In the genomic region with DNA sequence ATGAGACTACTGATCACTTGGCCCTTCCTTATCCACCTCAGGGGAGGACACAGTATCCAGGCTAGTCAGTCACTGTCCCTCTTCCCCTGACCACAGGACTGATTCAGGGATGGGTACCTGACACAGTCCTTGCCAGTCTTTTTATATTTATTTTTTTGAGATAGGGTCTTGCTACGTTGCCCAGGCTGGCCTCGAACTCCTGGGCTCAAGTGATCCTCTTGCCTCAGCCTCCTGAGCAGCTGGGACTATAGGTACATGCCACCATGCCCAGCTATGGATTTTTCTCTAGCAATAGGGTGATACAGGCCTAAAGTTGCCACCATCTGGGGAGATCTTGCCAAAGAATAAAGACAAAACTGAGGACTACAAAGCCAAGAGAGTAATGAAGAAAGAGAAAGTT, we compare ENCODE assay signal across 31 cellular contexts.
"Had no signal": no experiment of that assay in that cellular context is flagged by ENCODE, and none has a peak within 500 bp of the region (broad histone marks: within the 10 kb centered on the region; RNA-seq: fewer than 3 reads in every experiment).

No MANE protein-coding gene starts in this region.

- H3K4me2 ChIP-seq: neural progenitor cell, smooth muscle cell had no signal

- H3K4me1 Mint-ChIP-seq: natural killer cell, nephron had no signal

- H3K4me3 Mint-ChIP-seq: natural killer cell; nephron; neural progenitor cell; stimulated activated memory B cell treated with anti-CD40 and anti-IgM and Interleukin-4, amounts not matched to agents 10 μg/mL and 1 μg/mL and 100 μg/mL, for 72 hours; stimulated activated naive CD8-positive, alpha-beta T cell treated with anti-CD3 and anti-CD28 coated beads, Interleukin-15, amount 100 ng/mL, for 72 hours; type B pancreatic cell had no signal

- H3K4me1 ChIP-seq: parathyroid adenoma, psoas muscle, spleen, suprapubic skin, testis, transverse colon, upper lobe of right lung, uterus had no signal

- H3K4me3 ChIP-seq: neural progenitor cell, ovary, psoas muscle, skin epidermis, smooth muscle cell, spleen, suprapubic skin, testis, tibial artery, transverse colon, upper lobe of right lung, uterus had no signal

- H3K27me3 ChIP-seq: neural progenitor cell, ovary, suprapubic skin, testis, tibial artery, uterus had no signal

- H3K27ac ChIP-seq: neural progenitor cell, ovary, parathyroid adenoma, psoas muscle, skin epidermis, spleen, suprapubic skin, testis, tibial artery, transverse colon, upper lobe of right lung, uterus had no signal

- H3K36me3 Mint-ChIP-seq: natural killer cell; stimulated activated memory B cell treated with anti-CD40 and anti-IgM and Interleukin-4, amounts not matched to agents 10 μg/mL and 1 μg/mL and 100 μg/mL, for 72 hours; type B pancreatic cell had no signal

- H3K9me3 Mint-ChIP-seq: nephron, type B pancreatic cell had no signal

- ATAC-seq: natural killer cell; psoas muscle; right cardiac atrium; sciatic nerve; stimulated activated memory B cell treated with anti-CD40 and anti-IgM and Interleukin-4, amounts not matched to agents 10 μg/mL and 1 μg/mL and 100 μg/mL, for 72 hours; stimulated activated naive CD8-positive, alpha-beta T cell treated with anti-CD3 and anti-CD28 coated beads, Interleukin-15, amount 100 ng/mL, for 72 hours; stimulated activated naive CD8-positive, alpha-beta T cell treated with anti-CD3 and anti-CD28 coated beads, Interleukin-15, Interleukin-2, amounts not matched to agents 100 U/mL and 50 U/mL, for 24 hours; upper lobe of right lung had no signal

- H3K27ac Mint-ChIP-seq: natural killer cell; neural progenitor cell; progenitor cell of endocrine pancreas; stimulated activated memory B cell treated with anti-CD40 and anti-IgM and Interleukin-4, amounts not matched to agents 10 μg/mL and 1 μg/mL and 100 μg/mL, for 72 hours; stimulated activated naive CD8-positive, alpha-beta T cell treated with anti-CD3 and anti-CD28 coated beads, Interleukin-15, amount 100 ng/mL, for 72 hours; type B pancreatic cell had no signal

- H3K36me3 ChIP-seq: neural progenitor cell, ovary, spleen, suprapubic skin, tibial artery, transverse colon, upper lobe of right lung, uterus had no signal

- H3K9me3 ChIP-seq: ovary, psoas muscle, spleen, suprapubic skin, testis, tibial artery, transverse colon, upper lobe of right lung, uterus had no signal

- DNase-seq: natural killer cell; occipital lobe; ovary; posterior cingulate gyrus; psoas muscle; right cardiac atrium; spleen; stimulated activated CD4-positive, alpha-beta T cell treated with anti-CD3 and anti-CD28 coated beads, Interleukin-12 subunit alpha, Interleukin-12 subunit beta, amount 100 ng/mL, for 4 hours; stimulated activated CD4-positive, alpha-beta T cell treated with anti-CD3 and anti-CD28 coated beads, Interleukin-1b, Interleukin-23, amount 100 ng/mL, for 48 hours; stimulated activated CD4-positive, alpha-beta T cell treated with anti-CD3 and anti-CD28 coated beads, Interleukin-4, amount 100 ng/mL, for 1 hour; stimulated activated CD4-positive, alpha-beta T cell treated with anti-CD3 and anti-CD28 coated beads, Interleukin-4, amount 100 ng/mL, for 4 hours; stimulated activated CD8-positive, alpha-beta memory T cell treated with anti-CD3 and anti-CD28 coated beads, Interleukin-4, amount 100 ng/mL, for 48 hours; stimulated activated naive CD4-positive, alpha-beta T cell; stimulated activated naive CD8-positive, alpha-beta T cell treated with anti-CD3 and anti-CD28 coated beads, Interleukin-15, amount 100 ng/mL, for 72 hours; stimulated activated naive CD8-positive, alpha-beta T cell treated with anti-CD3 and anti-CD28 coated beads, Interleukin-15, Interleukin-2, amounts not matched to agents 100 U/mL and 50 U/mL, for 24 hours; substantia nigra; testis; tibial artery; transverse colon; upper lobe of right lung; uterus had no signal

- H3K9ac ChIP-seq: neural progenitor cell, parathyroid adenoma had no signal

- H3K79me2 ChIP-seq: parathyroid adenoma had no signal

- H2AFZ ChIP-seq: neural progenitor cell, parathyroid adenoma had no signal
